Comparison of ENCODE assay signal across 9 cellular contexts in the genomic region with DNA sequence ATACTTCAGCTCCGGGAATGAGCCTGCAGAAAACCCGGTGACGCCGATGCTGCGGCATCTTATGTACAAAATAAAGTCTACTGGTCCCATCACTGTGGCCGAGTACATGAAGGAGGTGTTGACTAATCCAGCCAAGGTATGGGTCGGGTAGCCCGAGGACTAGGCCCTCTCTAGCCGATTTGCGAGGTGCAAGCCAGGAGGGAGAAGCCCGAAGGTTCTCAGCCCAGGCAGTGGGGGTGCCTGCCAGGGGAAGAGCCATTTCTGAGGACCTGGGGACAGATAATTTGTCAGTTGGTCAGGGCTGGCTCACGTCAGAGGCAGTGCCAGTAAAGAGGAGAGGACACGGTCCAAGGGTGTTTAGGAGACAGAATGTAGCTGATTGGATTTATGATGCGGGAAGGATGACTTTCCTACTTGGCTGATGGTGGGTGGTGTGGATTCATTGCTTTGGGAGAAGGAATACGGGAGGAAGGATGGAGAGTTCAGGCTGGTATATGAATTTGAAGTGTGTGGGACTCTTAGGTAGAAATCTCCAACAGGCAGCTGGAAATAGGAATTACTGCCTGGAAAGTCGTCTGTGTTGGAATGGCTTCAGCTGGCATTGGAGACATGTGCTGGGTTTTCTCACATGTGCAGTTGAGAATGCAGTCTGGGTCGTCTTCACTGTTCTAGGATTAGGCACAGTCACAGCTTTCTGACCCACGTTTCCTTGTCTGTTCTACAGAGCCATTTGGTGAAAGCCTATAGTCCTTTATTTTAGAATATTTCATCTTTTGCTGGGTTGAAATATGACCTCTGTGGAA. TPM values are rescaled to one million over a fixed set of nuclear protein-coding genes. Genes with fewer than 3 reads are reported as not detected.
DNase-seq lines count a peak whose midpoint lies in the region; ATAC-seq, FAIRE-seq and TF ChIP-seq lines count a peak whose summit lies in the region.
"Had no signal": no experiment of that assay in that cellular context is flagged by ENCODE, and none has a peak within 500 bp of the region (broad histone marks: within the 10 kb centered on the region; RNA-seq: fewer than 3 reads in every experiment).

No MANE protein-coding gene starts in this region.

- H3K9ac ChIP-seq in kidney (ENCODE audit: low read length in 2 of 2): peak overlapping the region; percentile 82 to 91

- no peak for FAIRE-seq in kidney (lab: Jason Lieb, UNC)

- H3K9me3 ChIP-seq in body of pancreas: no peaks in the 10 kb centered on the region
- no peaks in the 10 kb centered on the region for H3K9me3 ChIP-seq in kidney (ENCODE audit: control insufficient read depth in 1 of 2, low read length in 2 of 2)
- no peaks in the 10 kb centered on the region for H3K9me3 ChIP-seq in suprapubic skin

- H3K4me3 ChIP-seq in body of pancreas (peak overlapping the region; percentile 66 to 78), kidney (ENCODE audit: low read length in 2 of 2) (peak overlapping the region; percentile 89 to 96), suprapubic skin (peak overlapping the region; percentile 81)

- H3K27ac ChIP-seq in body of pancreas (peak overlapping the region; percentile 76 to 94 (median 84)), kidney (ENCODE audit: low read depth in 2 of 2, low read length in 2 of 2) (peak overlapping the region; percentile 78 to 87), suprapubic skin (peak overlapping the region; percentile 93)

- peaks cover 24% of the 10 kb centered on the region for H3K4me1 ChIP-seq in body of pancreas
- H3K4me1 ChIP-seq in kidney (ENCODE audit: control insufficient read depth in 1 of 2, insufficient read depth in 1 of 2, low read depth in 1 of 2, low read length in 2 of 2): peaks cover 10 to 13% of the 10 kb centered on the region in 2 donors
- peaks cover 34% of the 10 kb centered on the region for H3K4me1 ChIP-seq in suprapubic skin

- no peaks in the 10 kb centered on the region for H3K27me3 ChIP-seq in body of pancreas
- no peaks in the 10 kb centered on the region for H3K27me3 ChIP-seq in suprapubic skin

- peak; percentile 48 for DNase-seq in NCI-H748 (lab: John Stamatoyannopoulos, UW; ENCODE audit: unreplicated experiment)
- DNase-seq in NCI-H748 treated with DMSO at 0.1 percent for 48 hours (lab: John Stamatoyannopoulos, UW): no peak
- peak; percentile 8 for DNase-seq in HuH-7.5 (ENCODE audit: low spot score)
- peak in 3 of 4 donors; percentile 8 to 15 (median 11) for DNase-seq in body of pancreas
- peak; percentile 69 for DNase-seq in kidney
- DNase-seq in suprapubic skin (ENCODE audit: low spot score in 2 of 2): peak in 1 of 2 donors; percentile 58
- no peak for DNase-seq in GDM1 (lab: John Stamatoyannopoulos, UW)
- no peak for DNase-seq in cerebellar nuclear complex (lab: John Stamatoyannopoulos, UW)

- ATAC-seq in body of pancreas: peak; percentile 18

- TF ChIP-seq POLR2A in body of pancreas (IDR thresholded peaks at IDR 0.05): no peak
- TF ChIP-seq POLR2A in suprapubic skin (IDR thresholded peaks at IDR 0.05): no peak

- intact Hi-C loops in body of pancreas (cut with DNase I): no loop called here
- intact Hi-C loops in kidney (cut with DNase I): no loop called here

- 10 to 12% methylated on average over 17 to 18 of the region's 18 CpGs for WGBS in body of pancreas, 2 donors
- WGBS in suprapubic skin: 11% methylated on average over 17 of the region's 18 CpGs

- H3K36me3 ChIP-seq in body of pancreas (replicated peaks in 1 of 2; ENCODE audit: insufficient read depth in 1 of 2, low read depth in 2 of 2): peaks cover 5 to 6% of the 10 kb centered on the region in 2 donors
- peaks cover 7 to 12% of the 10 kb centered on the region in 2 donors for H3K36me3 ChIP-seq in kidney (ENCODE audit: control insufficient read depth in 1 of 2, insufficient read depth in 2 of 2, low read length in 2 of 2)
- peaks cover 20% of the 10 kb centered on the region for H3K36me3 ChIP-seq in suprapubic skin

- TF ChIP-seq EP300 in suprapubic skin (IDR thresholded peaks at IDR 0.05): no peak

- TF ChIP-seq CTCF in body of pancreas (IDR thresholded peaks at IDR 0.05) (no peak), kidney (IDR thresholded peaks at IDR 0.05; ENCODE audit: borderline replicate concordance, extremely low read depth, insufficient read depth) (no peak), suprapubic skin (IDR thresholded peaks at IDR 0.05) (no peak)

RNA-seq across cellular contexts. Expression of a gene that starts 0.9 kb away (rescaled TPM):
- 10 to 100 TPM; 12.2 to 18.5 TPM for total RNA-seq in body of pancreas
- 15.1 TPM for total RNA-seq in kidney
- 13.1 TPM for polyA plus RNA-seq in kidney (ENCODE audit: insufficient read depth, low read depth, low replicate concordance)
- 10 to 100 TPM in 3 of 4 donors, 1 to 10 TPM in 1; 9.8 to 20.8 (median 12.3) TPM for total RNA-seq in suprapubic skin

RNA-seq across cellular contexts. Expression of a gene that starts 0.9 kb away (rescaled TPM):
- total RNA-seq in body of pancreas: 10 to 100 TPM; 20.8 to 33.6 TPM
- 55.9 TPM for total RNA-seq in kidney
- polyA plus RNA-seq in kidney (ENCODE audit: insufficient read depth, low read depth, low replicate concordance): 45.5 TPM
- 10 to 100 TPM; 29.5 to 34.9 (median 32.1) TPM for total RNA-seq in suprapubic skin

RNA-seq across cellular contexts. Expression of a gene that starts 36.0 kb away (rescaled TPM):
- 10 to 100 TPM in 1 of 2 donors, 1 to 10 TPM in 1; 9.9 to 21.8 TPM for total RNA-seq in body of pancreas
- total RNA-seq in kidney: 38.3 TPM
- 60.7 TPM for polyA plus RNA-seq in kidney (ENCODE audit: insufficient read depth, low read depth, low replicate concordance)
- 10 to 100 TPM; 16.3 to 33.6 (median 20.1) TPM for total RNA-seq in suprapubic skin

RNA-seq across cellular contexts. Expression of a gene that starts 43.9 kb away (rescaled TPM):
- not detected for total RNA-seq in body of pancreas
- not detected for total RNA-seq in kidney
- not detected for polyA plus RNA-seq in kidney (ENCODE audit: insufficient read depth, low read depth, low replicate concordance)
- not detected for total RNA-seq in suprapubic skin
- total RNA-seq: subcutaneous adipose tissue had no signal

Comparison
In these comparisons a context has a peak if more than half of its experiments do, and no peak if none do; other contexts are left out.
1. DNase-seq: peak in NCI-H748 (single experiment), HuH-7.5 (single experiment), body of pancreas (3 of 4) and kidney (single experiment); none in NCI-H748 treated with DMSO at 0.1 percent for 48 hours (single experiment), GDM1 (single experiment) and cerebellar nuclear complex (0 of 2).
2. Peak in every context shown above with its lines, with median percentiles within 50 percentile points of each other: H3K27ac ChIP-seq and H3K4me3 ChIP-seq.